ENCODE assay signal across 10 cellular contexts in the genomic region with DNA sequence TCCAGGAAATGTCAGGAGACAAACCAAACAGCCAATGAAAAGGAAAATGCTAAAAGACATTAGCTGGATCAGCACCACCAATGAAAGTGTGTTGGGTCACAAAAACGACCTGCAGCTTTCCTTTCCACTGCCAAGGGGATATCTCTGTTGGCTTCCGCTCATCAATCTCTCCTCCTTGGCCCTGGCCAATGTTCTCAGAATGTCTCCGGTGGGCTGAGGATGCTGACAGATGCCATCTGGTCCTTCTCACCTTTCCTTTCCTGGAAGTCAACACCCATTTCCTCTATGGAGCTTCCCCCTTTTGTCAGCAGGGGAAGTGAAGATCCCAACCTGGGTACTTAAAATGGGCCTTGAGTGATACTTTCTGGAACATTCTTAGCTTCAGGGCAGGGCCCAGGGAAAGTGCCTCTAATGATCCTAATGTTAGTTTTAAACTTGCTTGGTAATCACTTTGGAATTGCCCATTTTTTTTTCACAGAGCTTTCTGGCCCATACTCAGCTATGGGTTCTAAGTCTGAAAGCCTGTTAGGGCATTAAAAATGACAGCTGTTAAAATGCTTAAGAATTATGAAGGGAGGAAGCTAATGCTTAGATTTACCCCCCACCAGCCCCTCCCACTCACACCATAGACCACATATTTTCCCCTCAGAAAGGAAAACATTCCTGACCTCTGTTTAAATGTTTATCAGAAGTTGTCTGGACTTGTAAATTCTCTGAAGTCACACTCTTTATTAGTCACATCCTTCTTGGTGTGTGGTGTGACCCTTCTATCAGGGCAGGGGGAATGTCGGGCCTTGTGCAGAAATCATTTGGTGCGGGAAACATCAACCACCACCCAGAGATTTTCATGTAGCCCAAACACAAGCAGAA. TPM values are rescaled to one million over a fixed set of nuclear protein-coding genes. Genes with fewer than 3 reads are reported as not detected.
DNase-seq lines count a peak whose midpoint lies in the region; ATAC-seq and TF ChIP-seq lines count a peak whose summit lies in the region.
"Had no signal": no experiment of that assay in that cellular context is flagged by ENCODE, and none has a peak within 500 bp of the region (broad histone marks: within the 10 kb centered on the region; RNA-seq: fewer than 3 reads in every experiment).

No MANE protein-coding gene starts in this region.

- H3K27ac ChIP-seq in HUES48 (ENCODE audit: low read depth, low read length) (peak overlapping the region; percentile 75), cingulate gyrus (ENCODE audit: low read depth, low read length) (peak overlapping the region; percentile 55), liver (ENCODE audit: low read depth in 1 of 2, low read length in 2 of 2) (peak overlapping the region; percentile 32 to 72), thymus (ENCODE audit: low read depth) (peak overlapping the region; percentile 46)
- H3K27ac ChIP-seq in CD8-positive, alpha-beta T cell (ENCODE audit: low read depth, low read length) = no peak overlapping the region

- no peaks in the 10 kb centered on the region for H3K4me1 Mint-ChIP-seq in CD8-positive, alpha-beta T cell (ENCODE audit: low read depth)

- DNase-seq in DMS153 treated with DMSO at 0.1 percent for 48 hours (lab: John Stamatoyannopoulos, UW; ENCODE audit: unreplicated experiment) (no peak), SKM-1 (lab: John Stamatoyannopoulos, UW; ENCODE audit: unreplicated experiment) (no peak)
- DNase-seq in CD8-positive, alpha-beta T cell = no peak
- DNase-seq: naive thymus-derived CD8-positive, alpha-beta T cell; NCI-H1436 treated with DMSO at 0.1 percent for 48 hours had no signal

- H3K27me3 ChIP-seq in HUES48 (ENCODE audit: control insufficient read depth, insufficient read depth, low read length) = no peaks in the 10 kb centered on the region
- H3K27me3 ChIP-seq in liver (ENCODE audit: control insufficient read depth in 4 of 4, insufficient read depth in 4 of 4, low read length in 3 of 4) = peaks cover 0 to 4% (median 0%) of the 10 kb centered on the region in 4 donors
- no peaks in the 10 kb centered on the region for H3K27me3 ChIP-seq in thymus (ENCODE audit: control insufficient read depth, insufficient read depth)
- no peaks in the 10 kb centered on the region for H3K27me3 ChIP-seq in CD8-positive, alpha-beta T cell (ENCODE audit: insufficient read depth, low read length)

- no peak for ATAC-seq in HG02759 (IDR thresholded peaks at IDR 0.05; ENCODE audit: unreplicated experiment)
- ATAC-seq in CD8-positive, alpha-beta T cell = no peak
- ATAC-seq: naive thymus-derived CD8-positive, alpha-beta T cell had no signal

- POLR2A ChIA-PET in CD8-positive, alpha-beta T cell (lab: Charles Lee) = no interaction called here

- H3K9me3 ChIP-seq in HUES48 (ENCODE audit: control insufficient read depth, insufficient read depth, low read length) = no peaks in the 10 kb centered on the region
- H3K9me3 ChIP-seq in liver (ENCODE audit: control insufficient read depth in 4 of 4, low read length in 3 of 4) = no peaks in the 10 kb centered on the region
- H3K9me3 ChIP-seq in thymus (ENCODE audit: control insufficient read depth) = no peaks in the 10 kb centered on the region
- no peaks in the 10 kb centered on the region for H3K9me3 ChIP-seq in CD8-positive, alpha-beta T cell (ENCODE audit: low read length)

- H3K4me3 ChIP-seq in HUES48 (ENCODE audit: low read depth, low read length) (no peak overlapping the region), liver (ENCODE audit: low read depth in 1 of 3, low read length in 3 of 3) (no peak overlapping the region), thymus (ENCODE audit: low read length) (no peak overlapping the region)
- no peak overlapping the region for H3K4me3 ChIP-seq in CD8-positive, alpha-beta T cell (ENCODE audit: low read depth, low read length)

- H3K36me3 Mint-ChIP-seq in CD8-positive, alpha-beta T cell = no peaks in the 10 kb centered on the region
- H3K36me3 Mint-ChIP-seq: naive thymus-derived CD8-positive, alpha-beta T cell had no signal

- CTCF ChIA-PET in CD8-positive, alpha-beta T cell (lab: Charles Lee) = no interaction called here

- 56% methylated on average over 5 of the region's 5 CpGs for WGBS in liver
- 92% methylated on average over 5 of the region's 5 CpGs for WGBS in thymus

- no peak overlapping the region for H3K27ac Mint-ChIP-seq in CD8-positive, alpha-beta T cell
- H3K27ac Mint-ChIP-seq: naive thymus-derived CD8-positive, alpha-beta T cell had no signal

- no peak for TF ChIP-seq RAD21 in liver (IDR thresholded peaks at IDR 0.05)

- H3K4me1 ChIP-seq in HUES48 (ENCODE audit: control insufficient read depth, insufficient read depth, low read length) = peaks cover 20% of the 10 kb centered on the region
- H3K4me1 ChIP-seq in liver (ENCODE audit: control insufficient read depth in 4 of 4, insufficient read depth in 4 of 4, low read length in 3 of 4) = no peaks in the 10 kb centered on the region
- no peaks in the 10 kb centered on the region for H3K4me1 ChIP-seq in thymus (ENCODE audit: control insufficient read depth, insufficient read depth, low read length)
- no peaks in the 10 kb centered on the region for H3K4me1 ChIP-seq in CD8-positive, alpha-beta T cell (ENCODE audit: insufficient read depth, low read length)

- H3K9me3 Mint-ChIP-seq in CD8-positive, alpha-beta T cell = no peaks in the 10 kb centered on the region

- H3K9ac ChIP-seq in HUES48 (ENCODE audit: low read depth, low read length) = no peak overlapping the region
- H3K9ac ChIP-seq in liver (ENCODE audit: low read depth in 1 of 2, low read length in 2 of 2) = no peak overlapping the region

- peaks cover 13% of the 10 kb centered on the region for H3K27me3 Mint-ChIP-seq in CD8-positive, alpha-beta T cell (ENCODE audit: low read depth)

- no peak overlapping the region for H3K4me3 Mint-ChIP-seq in CD8-positive, alpha-beta T cell
- H3K4me3 Mint-ChIP-seq: naive thymus-derived CD8-positive, alpha-beta T cell had no signal

- H3K36me3 ChIP-seq in HUES48 (ENCODE audit: control insufficient read depth, insufficient read depth, low read length) (no peaks in the 10 kb centered on the region), liver (ENCODE audit: control insufficient read depth in 4 of 4, insufficient read depth in 3 of 4, low read depth in 1 of 4, low read length in 3 of 4) (no peaks in the 10 kb centered on the region), thymus (ENCODE audit: control insufficient read depth, insufficient read depth) (no peaks in the 10 kb centered on the region)
- H3K36me3 ChIP-seq in CD8-positive, alpha-beta T cell (ENCODE audit: insufficient read depth, low read length) = no peaks in the 10 kb centered on the region

- intact Hi-C loops in CD8-positive, alpha-beta T cell (cut with DNase I, micrococcal nuclease) = no loop called here

- TF ChIP-seq CTCF in liver (IDR thresholded peaks at IDR 0.05; ENCODE audit: low read depth, low read length, missing input control) = no peak
- no peak for TF ChIP-seq CTCF in CD8-positive, alpha-beta T cell (IDR thresholded peaks at IDR 0.05)

TF ChIP-seq in liver, 16 proteins besides CTCF, POLR2A, EP300 and RAD21:
- TF ChIP-seq RXRA (IDR thresholded peaks at IDR 0.05) (peak in 1 of 2 donors; percentile 32), YY1 (IDR thresholded peaks at IDR 0.05) (peak; percentile 13), NR2F2 (IDR thresholded peaks at IDR 0.05) (peak; percentile 86), TAF1 (conservative IDR thresholded peaks at IDR 0.05) (no peak), SP1 (IDR thresholded peaks at IDR 0.05) (peak; percentile 23), JUND (IDR thresholded peaks at IDR 0.05) (no peak)
- TF ChIP-seq, protein P1, sequence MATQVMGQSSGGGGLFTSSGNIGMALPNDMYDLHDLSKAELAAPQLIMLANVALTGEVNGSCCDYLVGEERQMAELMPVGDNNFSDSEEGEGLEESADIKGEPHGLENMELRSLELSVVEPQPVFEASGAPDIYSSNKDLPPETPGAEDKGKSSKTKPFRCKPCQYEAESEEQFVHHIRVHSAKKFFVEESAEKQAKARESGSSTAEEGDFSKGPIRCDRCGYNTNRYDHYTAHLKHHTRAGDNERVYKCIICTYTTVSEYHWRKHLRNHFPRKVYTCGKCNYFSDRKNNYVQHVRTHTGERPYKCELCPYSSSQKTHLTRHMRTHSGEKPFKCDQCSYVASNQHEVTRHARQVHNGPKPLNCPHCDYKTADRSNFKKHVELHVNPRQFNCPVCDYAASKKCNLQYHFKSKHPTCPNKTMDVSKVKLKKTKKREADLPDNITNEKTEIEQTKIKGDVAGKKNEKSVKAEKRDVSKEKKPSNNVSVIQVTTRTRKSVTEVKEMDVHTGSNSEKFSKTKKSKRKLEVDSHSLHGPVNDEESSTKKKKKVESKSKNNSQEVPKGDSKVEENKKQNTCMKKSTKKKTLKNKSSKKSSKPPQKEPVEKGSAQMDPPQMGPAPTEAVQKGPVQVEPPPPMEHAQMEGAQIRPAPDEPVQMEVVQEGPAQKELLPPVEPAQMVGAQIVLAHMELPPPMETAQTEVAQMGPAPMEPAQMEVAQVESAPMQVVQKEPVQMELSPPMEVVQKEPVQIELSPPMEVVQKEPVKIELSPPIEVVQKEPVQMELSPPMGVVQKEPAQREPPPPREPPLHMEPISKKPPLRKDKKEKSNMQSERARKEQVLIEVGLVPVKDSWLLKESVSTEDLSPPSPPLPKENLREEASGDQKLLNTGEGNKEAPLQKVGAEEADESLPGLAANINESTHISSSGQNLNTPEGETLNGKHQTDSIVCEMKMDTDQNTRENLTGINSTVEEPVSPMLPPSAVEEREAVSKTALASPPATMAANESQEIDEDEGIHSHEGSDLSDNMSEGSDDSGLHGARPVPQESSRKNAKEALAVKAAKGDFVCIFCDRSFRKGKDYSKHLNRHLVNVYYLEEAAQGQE (IDR thresholded peaks at IDR 0.05) = peak; percentile 53

RNA-seq across cellular contexts. Expression of gene IGFBP7, which starts 29.2 kb away (rescaled TPM):
- 100 to 1,000 TPM in 1 of 2 donors, 10 to 100 TPM in 1; 60.5 to 195 TPM for total RNA-seq in liver
- polyA plus RNA-seq in liver (100 to 1,000 TPM; 215 to 216 TPM), thymus (301 TPM)
- not detected for total RNA-seq in CD8-positive, alpha-beta T cell
- total RNA-seq: naive thymus-derived CD8-positive, alpha-beta T cell had no signal
- polyA plus RNA-seq: naive thymus-derived CD8-positive, alpha-beta T cell had no signal

Comparison
In these comparisons a context has a peak if more than half of its experiments do, and no peak if none do; other contexts are left out.
1. RNA of gene IGFBP7, which starts 29.2 kb away (total RNA-seq): 60.5 to 195 TPM in liver; not detected in CD8-positive, alpha-beta T cell; every median in the first group is over 10 times any median in the second.